10 cellular contexts compared by ENCODE assay signal in genomic region chr20:46709055-46709458, GRCh38. TPM values are rescaled to one million over a fixed set of nuclear protein-coding genes. Genes with fewer than 3 reads are reported as not detected.
DNase-seq lines count a peak whose midpoint lies in the region; ATAC-seq and TF ChIP-seq lines count a peak whose summit lies in the region.
"Had no signal": no experiment of that assay in that cellular context is flagged by ENCODE, and none has a peak within 500 bp of the region (broad histone marks: within the 10 kb centered on the region; RNA-seq: fewer than 3 reads in every experiment).

No MANE protein-coding gene starts in this region.

- H3K36me3 Mint-ChIP-seq in neural progenitor cell = peaks cover 7% of the 10 kb centered on the region

- peaks cover 10% of the 10 kb centered on the region for H3K4me1 ChIP-seq in PC-9 (replicated peaks; ENCODE audit: insufficient read depth)
- peaks cover 9 to 52% (median 43%) of the 10 kb centered on the region in 4 donors for H3K4me1 ChIP-seq in esophagus muscularis mucosa
- H3K4me1 ChIP-seq in neural progenitor cell = peaks cover 25% of the 10 kb centered on the region

- H3K27ac Mint-ChIP-seq in neural progenitor cell = peak overlapping the region; percentile 97

- WGBS in esophagus muscularis mucosa = 54% methylated on average over 11 of the region's 13 CpGs

- no peaks in the 10 kb centered on the region for H3K9me2 ChIP-seq in PC-9 (ENCODE audit: insufficient read depth)

- no peaks in the 10 kb centered on the region for H3K79me2 ChIP-seq in PC-9 (ENCODE audit: low read depth)
- no peaks in the 10 kb centered on the region for H3K79me2 ChIP-seq in neural progenitor cell (ENCODE audit: low read depth)

- H2AFZ ChIP-seq in PC-9 (peak overlapping the region; percentile 94), neural progenitor cell (replicated peaks) (peak overlapping the region; percentile 91)

- CTCF ChIA-PET in AG04450 (lab: Charles Lee) = no interaction called here
- CTCF ChIA-PET in PC-9 (lab: Charles Lee) = interaction anchor here (0.5 kb wide), 1 partner anchor 621 kb away, joined by 3 read pairs; no protein-coding TSS in a partner anchor

- H3F3A ChIP-seq in PC-9 (ENCODE audit: insufficient read depth, low read depth) = no peaks in the 10 kb centered on the region
- peaks cover 28% of the 10 kb centered on the region for H3F3A ChIP-seq in neural progenitor cell (ENCODE audit: low read depth)

- peaks cover 7% of the 10 kb centered on the region for H3K9me3 Mint-ChIP-seq in neural progenitor cell

- no peak for TF ChIP-seq POLR2A in esophagus muscularis mucosa (IDR thresholded peaks at IDR 0.05; ENCODE audit: low read depth)

- H3K27ac ChIP-seq in AG04450 (ENCODE audit: low read depth, low read length) = peak overlapping the region; percentile 68
- H3K27ac ChIP-seq in PC-9 = no peak overlapping the region
- H3K27ac ChIP-seq in esophagus muscularis mucosa (replicated peaks in 1 of 4) = peak overlapping the region; percentile 71 to 85 (median 80)
- no peak overlapping the region for H3K27ac ChIP-seq in neural progenitor cell
- H3K27ac ChIP-seq: neutrophil had no signal

- H3K9ac ChIP-seq in neural progenitor cell = no peak overlapping the region

- peak overlapping the region; percentile 78 for H3K4me2 ChIP-seq in PC-9
- peak overlapping the region; percentile 91 for H3K4me2 ChIP-seq in neural progenitor cell

- H3K4me3 ChIP-seq in AG04450 (ENCODE audit: low read depth, low read length) (peak overlapping the region; percentile 75), PC-9 (peak overlapping the region; percentile 77; the same call in 1 of the 2 replicates), esophagus muscularis mucosa (peak overlapping the region; percentile 78 to 86 (median 84)), neural progenitor cell (peak overlapping the region; percentile 60)

- H3K27me3 ChIP-seq in AG04450 (ENCODE audit: control insufficient read depth, insufficient read depth, low read length) = no peaks in the 10 kb centered on the region
- no peaks in the 10 kb centered on the region for H3K27me3 ChIP-seq in PC-9 (ENCODE audit: insufficient read depth, low read depth)
- no peaks in the 10 kb centered on the region for H3K27me3 ChIP-seq in esophagus muscularis mucosa
- no peaks in the 10 kb centered on the region for H3K27me3 ChIP-seq in neural progenitor cell

- POLR2A ChIA-PET in AG04450 (lab: Yijun Ruan, JAX) = interaction anchor here (1.2 kb wide), 1 partner anchor 19 kb away, joined by 4 read pairs; the partner anchor contains the start of gene TP53RK
- POLR2A ChIA-PET in PC-9 (lab: Charles Lee; ENCODE audit: unreplicated experiment) = no interaction called here

- intact Hi-C loops in PC-9 (cut with micrococcal nuclease; ENCODE audit: unreplicated experiment) (no loop called here), esophagus muscularis mucosa (cut with DNase I) (no loop called here)

- no TSS peak for BruUV-seq in PC-9 (replicated peaks; lab: Mats Ljungman, UMichigan)

- TF ChIP-seq CTCF in AG04450 (IDR thresholded peaks at IDR 0.05; ENCODE audit: low read depth, low read length) (no peak), PC-9 (conservative IDR thresholded peaks at IDR 0.05) (no peak), esophagus muscularis mucosa (IDR thresholded peaks at IDR 0.05) (no peak), neural progenitor cell (IDR thresholded peaks at IDR 0.05) (no peak)

- no peak for ATAC-seq in HG02938 (IDR thresholded peaks at IDR 0.05; ENCODE audit: unreplicated experiment)

- H3K27me3 Mint-ChIP-seq in neural progenitor cell (ENCODE audit: insufficient read depth, low read depth) = peaks cover 7% of the 10 kb centered on the region

- no peak for DNase-seq in AG04450 (ENCODE audit: low read depth, low spot score)
- no peak for DNase-seq in PC-9
- no peak for DNase-seq in esophagus muscularis mucosa (ENCODE audit: extremely low spot score)
- DNase-seq in neural progenitor cell (ENCODE audit: low spot score) = no peak
- DNase-seq in NCI-H526 treated with DMSO at 0.1 percent for 48 hours (lab: John Stamatoyannopoulos, UW) = no peak
- DNase-seq in HCEC 1CT = no peak
- DNase-seq in stimulated activated CD4-positive, alpha-beta T cell treated with anti-CD3 and anti-CD28 coated beads, Interleukin-2, amount 100 ng/mL, for 24 hours = no peak
- DNase-seq: activated gamma-delta T cell treated with Interleukin-2 at 50 U/mL for 16 hours had no signal

- H4K20me1 ChIP-seq in PC-9 (ENCODE audit: insufficient read depth) (no peaks in the 10 kb centered on the region), neural progenitor cell (ENCODE audit: low read depth) (no peaks in the 10 kb centered on the region)

- peak overlapping the region; percentile 85 for H3K4me3 Mint-ChIP-seq in neural progenitor cell

- peaks cover 45% of the 10 kb centered on the region for H3K4me1 Mint-ChIP-seq in neural progenitor cell

- no peaks in the 10 kb centered on the region for H3K36me3 ChIP-seq in PC-9 (ENCODE audit: low read depth)
- no peaks in the 10 kb centered on the region for H3K36me3 ChIP-seq in esophagus muscularis mucosa
- no peaks in the 10 kb centered on the region for H3K36me3 ChIP-seq in neural progenitor cell
- H3K36me3 ChIP-seq: neutrophil had no signal

- peaks cover 9% of the 10 kb centered on the region for H3K9me3 ChIP-seq in AG04450 (ENCODE audit: control insufficient read depth, insufficient read depth, low read length)
- H3K9me3 ChIP-seq in PC-9 (ENCODE audit: insufficient read depth, low read depth) = peaks cover 8% of the 10 kb centered on the region
- no peaks in the 10 kb centered on the region for H3K9me3 ChIP-seq in esophagus muscularis mucosa
- H3K9me3 ChIP-seq in neural progenitor cell (ENCODE audit: low read depth) = peaks cover 5% of the 10 kb centered on the region
- H3K9me3 ChIP-seq: neutrophil had no signal

- TF ChIP-seq EP300 in esophagus muscularis mucosa (IDR thresholded peaks at IDR 0.05) = no peak

RNA-seq across cellular contexts. Expression of gene SLC2A10, which starts 0.4 kb away (rescaled TPM):
- polyA plus RNA-seq in AG04450 (2011; rRNA removed) = 35.5 and 36.9 TPM in 2 replicates
- 41.7 and 47.2 TPM in 2 replicates for polyA minus RNA-seq in AG04450 (2011; rRNA and poly(A)+ RNA removed)
- total RNA-seq in PC-9 (2021) = 28.6 and 33.6 TPM in 2 replicates
- total RNA-seq in esophagus muscularis mucosa = 10 to 100 TPM in 3 of 4 donors, 1 to 10 TPM in 1; 9.6 to 27.0 (median 15.3) TPM
- total RNA-seq in neural progenitor cell (ENCODE audit: low replicate concordance) = 9.2 and 9.6 TPM in 2 replicates

RNA-seq across cellular contexts. Expression of gene TP53RK, which starts 19.8 kb away (rescaled TPM):
- polyA plus RNA-seq in AG04450 (2011; rRNA removed) = 13.3 and 14.3 TPM in 2 replicates
- 9.0 and 10.2 TPM in 2 replicates for polyA minus RNA-seq in AG04450 (2011; rRNA and poly(A)+ RNA removed)
- total RNA-seq in PC-9 (2021) = 9.9 and 10.4 TPM in 2 replicates
- 10 to 100 TPM; 19.9 to 22.2 (median 21.0) TPM for total RNA-seq in esophagus muscularis mucosa
- 15.9 and 16.3 TPM in 2 replicates for total RNA-seq in neural progenitor cell (ENCODE audit: low replicate concordance)

RNA-seq across cellular contexts. Expression of gene SLC13A3, which starts 57.8 kb away (rescaled TPM):
- polyA plus RNA-seq in AG04450 (2011; rRNA removed) = 2.4 and 3.8 TPM in 2 replicates
- 4.2 and 6.9 TPM in 2 replicates for polyA minus RNA-seq in AG04450 (2011; rRNA and poly(A)+ RNA removed)
- total RNA-seq in PC-9 (2021) (6.0 and 9.1 TPM in 2 replicates), esophagus muscularis mucosa (under 1 TPM; 0.42 to 0.66 (median 0.61) TPM), neural progenitor cell (ENCODE audit: low replicate concordance) (4.5 and 7.4 TPM in 2 replicates)

Comparison
In these comparisons a context has a peak if more than half of its experiments do, and no peak if none do; other contexts are left out.
1. H3K27ac ChIP-seq: peak in AG04450 (single experiment) and esophagus muscularis mucosa (4 of 4); none in PC-9 (single experiment) and neural progenitor cell (single experiment).
2. Peak in every context shown above with its lines, with median percentiles within 50 percentile points of each other: H3K4me3 ChIP-seq.